ENCODE assay signal across 16 cellular contexts in genomic region chr1:157089789-157090188, GRCh38. TPM values are rescaled to one million over a fixed set of nuclear protein-coding genes. Genes with fewer than 3 reads are reported as not detected.
A peak's percentile ranks its signal among the peaks of the same experiment; 100 is the strongest.
DNase-seq lines count a peak whose midpoint lies in the region; ATAC-seq, FAIRE-seq and TF ChIP-seq lines count a peak whose summit lies in the region.
"Had no signal": no experiment of that assay in that cellular context is flagged by ENCODE, and none has a peak within 500 bp of the region (broad histone marks: within the 10 kb centered on the region; RNA-seq: fewer than 3 reads in every experiment).

No MANE protein-coding gene starts in this region.

- H3K36me3 Mint-ChIP-seq in activated naive CD4-positive, alpha-beta T cell treated with anti-CD3 and anti-CD28 coated beads, Interleukin-2, amount 50 U/mL, for 72 hours = no peaks in the 10 kb centered on the region
- no peaks in the 10 kb centered on the region for H3K36me3 Mint-ChIP-seq in WTC11
- H3K36me3 Mint-ChIP-seq in memory B cell = no peaks in the 10 kb centered on the region
- H3K36me3 Mint-ChIP-seq in activated CD4-positive, alpha-beta memory T cell treated with anti-CD3 and anti-CD28 coated beads for 36 hours = no peaks in the 10 kb centered on the region
- H3K36me3 Mint-ChIP-seq: activated naive CD4-positive, alpha-beta T cell treated with anti-CD3 and anti-CD28 coated beads, Interleukin-2, amount 10 ng/mL, durations not matched to agents 7 days and 5 days; naive thymus-derived CD4-positive, alpha-beta T cell had no signal

- no peaks in the 10 kb centered on the region for H3K9me3 ChIP-seq in spleen

- CTCF ChIA-PET in WTC11 (lab: Charles Lee) = interaction anchor here (0.5 to 7.7 kb wide), 60 partner anchors 9 to 416 kb away, joined by 3 to 304 read pairs (median 6); partner anchors contain the start of genes ETV3 and ETV3L
- CTCF ChIA-PET in activated CD4-positive, alpha-beta memory T cell treated with anti-CD3 and anti-CD28 coated beads for 36 hours (lab: Charles Lee) = interaction anchor here (0.6 to 12.4 kb wide), 39 partner anchors 9 to 416 kb away, joined by 3 to 643 read pairs (median 6); partner anchors contain the start of genes ETV3 and ETV3L

- POLR2A ChIA-PET in WTC11 (lab: Charles Lee) = interaction anchor here (0.6 to 0.7 kb wide), 2 partner anchors 24 to 66 kb away, joined by 3 to 4 read pairs; no protein-coding TSS in a partner anchor
- POLR2A ChIA-PET in activated CD4-positive, alpha-beta memory T cell treated with anti-CD3 and anti-CD28 coated beads for 36 hours (lab: Charles Lee) = interaction anchor here (1.8 kb wide), 1 partner anchor 66 kb away, joined by 17 read pairs; no protein-coding TSS in a partner anchor

- H3K9me3 Mint-ChIP-seq in activated naive CD4-positive, alpha-beta T cell treated with anti-CD3 and anti-CD28 coated beads, Interleukin-2, amount 50 U/mL, for 72 hours = no peaks in the 10 kb centered on the region
- H3K9me3 Mint-ChIP-seq in WTC11 (no peaks in the 10 kb centered on the region), memory B cell (no peaks in the 10 kb centered on the region)
- H3K9me3 Mint-ChIP-seq in activated CD4-positive, alpha-beta memory T cell treated with anti-CD3 and anti-CD28 coated beads for 36 hours = no peaks in the 10 kb centered on the region
- H3K9me3 Mint-ChIP-seq: activated naive CD4-positive, alpha-beta T cell treated with anti-CD3 and anti-CD28 coated beads, Interleukin-2, amount 10 ng/mL, durations not matched to agents 7 days and 5 days; naive thymus-derived CD4-positive, alpha-beta T cell had no signal

- no peak for DNase-seq in activated naive CD4-positive, alpha-beta T cell treated with anti-CD3 and anti-CD28 coated beads, Interleukin-2, amount 50 U/mL, for 72 hours (ENCODE audit: low spot score in 2 of 2)
- DNase-seq in activated naive CD4-positive, alpha-beta T cell (lab: John Stamatoyannopoulos, UW) = no peak
- DNase-seq in WTC11 (ENCODE audit: low spot score) (no peak), memory B cell (ENCODE audit: low spot score in 2 of 2) (no peak), spleen (peak; percentile 64), germinal center (ENCODE audit: low spot score) (no peak), frontal cortex (ENCODE audit: low spot score in 2 of 2) (no peak)
- no peak for DNase-seq in activated CD4-positive, alpha-beta memory T cell treated with anti-CD3 and anti-CD28 coated beads for 36 hours
- DNase-seq: NCI-H524 treated with DMSO at 0.1 percent for 48 hours had no signal

- FAIRE-seq in frontal cortex (lab: Jason Lieb, UNC) = no peak

- peaks cover 0 to 10% (median 4%) of the 10 kb centered on the region in 6 donors for H3K4me1 ChIP-seq in spleen

- H3K4me3 Mint-ChIP-seq in WTC11 (no peak overlapping the region), memory B cell (no peak overlapping the region)
- H3K4me3 Mint-ChIP-seq in activated CD4-positive, alpha-beta memory T cell treated with anti-CD3 and anti-CD28 coated beads for 36 hours = no peak overlapping the region
- H3K4me3 Mint-ChIP-seq: activated naive CD4-positive, alpha-beta T cell treated with anti-CD3 and anti-CD28 coated beads, Interleukin-2, amount 10 ng/mL, durations not matched to agents 7 days and 5 days; naive thymus-derived CD4-positive, alpha-beta T cell had no signal

- H3K4me3 ChIP-seq in spleen = no peak overlapping the region
- H3K4me3 ChIP-seq: coronary artery had no signal

- no peaks in the 10 kb centered on the region for H3K36me3 ChIP-seq in spleen

- peaks cover 0 to 15% (median 0%) of the 10 kb centered on the region in 7 donors for H3K27me3 ChIP-seq in spleen (replicated peaks in 1 of 7)

- peaks cover 23% of the 10 kb centered on the region for H3K4me1 Mint-ChIP-seq in WTC11
- H3K4me1 Mint-ChIP-seq in memory B cell = no peaks in the 10 kb centered on the region
- peaks cover 5% of the 10 kb centered on the region for H3K4me1 Mint-ChIP-seq in activated CD4-positive, alpha-beta memory T cell treated with anti-CD3 and anti-CD28 coated beads for 36 hours (ENCODE audit: low read depth)
- H3K4me1 Mint-ChIP-seq: activated naive CD4-positive, alpha-beta T cell treated with anti-CD3 and anti-CD28 coated beads, Interleukin-2, amount 10 ng/mL, durations not matched to agents 7 days and 5 days had no signal

- intact Hi-C loops in spleen (cut with DNase I; ENCODE audit: low total_unique reads) = loop anchor here (1.0 kb wide), 1 partner anchor 67 kb away; no protein-coding TSS in a partner anchor
- intact Hi-C loops in activated CD4-positive, alpha-beta memory T cell treated with anti-CD3 and anti-CD28 coated beads for 36 hours (cut with micrococcal nuclease) = loop anchor here (1.0 to 5.0 kb wide), 2 partner anchors 67 to 398 kb away; no protein-coding TSS in a partner anchor

- no peak for TF ChIP-seq CTCF in WTC11 (IDR thresholded peaks at IDR 0.05)
- no peak for TF ChIP-seq CTCF in spleen (IDR thresholded peaks at IDR 0.05 in 8 of 11, conservative IDR thresholded peaks at IDR 0.05 in 3 of 11)

- no peaks in the 10 kb centered on the region; the same call in 1 of the 2 replicates for H3K27me3 Mint-ChIP-seq in WTC11 (ENCODE audit: low read depth)
- H3K27me3 Mint-ChIP-seq in memory B cell = peaks cover 3% of the 10 kb centered on the region
- H3K27me3 Mint-ChIP-seq in activated CD4-positive, alpha-beta memory T cell treated with anti-CD3 and anti-CD28 coated beads for 36 hours = peaks cover 3% of the 10 kb centered on the region

- WGBS in spleen, 5 donors = 84 to 95% (median 89%) methylated on average over 7 to 9 of the region's 9 CpGs

- peak; percentile 20 to 46 for ATAC-seq in activated naive CD4-positive, alpha-beta T cell treated with anti-CD3 and anti-CD28 coated beads, Interleukin-2, amount 50 U/mL, for 72 hours
- ATAC-seq in WTC11 (peak; percentile 9), memory B cell (ENCODE audit: low read depth) (peak; percentile 12)

- no peak overlapping the region for H3K27ac Mint-ChIP-seq in activated naive CD4-positive, alpha-beta T cell treated with anti-CD3 and anti-CD28 coated beads, Interleukin-2, amount 50 U/mL, for 72 hours
- no peak overlapping the region for H3K27ac Mint-ChIP-seq in WTC11
- no peak overlapping the region for H3K27ac Mint-ChIP-seq in memory B cell
- no peak overlapping the region for H3K27ac Mint-ChIP-seq in activated CD4-positive, alpha-beta memory T cell treated with anti-CD3 and anti-CD28 coated beads for 36 hours
- H3K27ac Mint-ChIP-seq: activated naive CD4-positive, alpha-beta T cell treated with anti-CD3 and anti-CD28 coated beads, Interleukin-2, amount 10 ng/mL, durations not matched to agents 7 days and 5 days; naive thymus-derived CD4-positive, alpha-beta T cell had no signal

- TF ChIP-seq POLR2A in spleen (IDR thresholded peaks at IDR 0.05) = no peak

- no peak overlapping the region for H3K27ac ChIP-seq in spleen
- H3K27ac ChIP-seq: C4-2B, coronary artery had no signal

TF ChIP-seq in WTC11, 78 proteins besides CTCF, POLR2A, EP300 and RAD21:
- TF ChIP-seq CREM (CRISPR knock-in tag; IDR thresholded peaks at IDR 0.05) = 0 out of 2 replicates have a peak, but pooled peaks have one; percentile 3
- no peak for TF ChIP-seq ATF2 (CRISPR knock-in tag; IDR thresholded peaks at IDR 0.05; ENCODE audit: borderline replicate concordance, low read depth)
TF ChIP-seq in WTC11: peak in this region for 1.

RNA-seq across cellular contexts. Expression of gene ETV3L, which starts 9.8 kb away (rescaled TPM):
- total RNA-seq in activated naive CD4-positive, alpha-beta T cell treated with anti-CD3 and anti-CD28 coated beads, Interleukin-2, amount 50 U/mL, for 72 hours = not detected
- total RNA-seq in WTC11 (2021) (0.13 to 0.30 TPM (median 0.25 TPM) in 3 replicates), spleen (not detected), frontal cortex (under 0.01 TPM)
- not detected for polyA plus RNA-seq in spleen
- not detected for total RNA-seq in activated CD4-positive, alpha-beta memory T cell treated with anti-CD3 and anti-CD28 coated beads for 36 hours
- total RNA-seq: Daoy; liver; naive thymus-derived CD4-positive, alpha-beta T cell; OCI-LY7 had no signal
- polyA plus RNA-seq: liver; naive thymus-derived CD4-positive, alpha-beta T cell had no signal

RNA-seq across cellular contexts. Expression of gene ARHGEF11, which starts 44.2 kb away (rescaled TPM):
- total RNA-seq in activated naive CD4-positive, alpha-beta T cell treated with anti-CD3 and anti-CD28 coated beads, Interleukin-2, amount 50 U/mL, for 72 hours = 1 to 10 TPM; 3.5 to 5.8 TPM
- total RNA-seq in WTC11 (2021) = 31.8 to 38.1 TPM (median 32.8 TPM) in 3 replicates
- total RNA-seq in spleen = 10 to 100 TPM; 28.4 to 65.3 (median 45.5) TPM
- polyA plus RNA-seq in spleen = 10 to 100 TPM in 1 of 3 donors, 1 to 10 TPM in 2; 3.4 to 10.2 (median 3.4) TPM
- total RNA-seq in activated CD4-positive, alpha-beta memory T cell treated with anti-CD3 and anti-CD28 coated beads for 36 hours = 1 to 10 TPM; 1.3 to 1.8 TPM
- total RNA-seq in frontal cortex = 41.6 TPM

RNA-seq across cellular contexts. Expression of gene ETV3, which starts 48.4 kb away (rescaled TPM):
- total RNA-seq in activated naive CD4-positive, alpha-beta T cell treated with anti-CD3 and anti-CD28 coated beads, Interleukin-2, amount 50 U/mL, for 72 hours = 10 to 100 TPM; 27.0 to 49.3 TPM
- total RNA-seq in WTC11 (2021) = 21.3 to 26.0 TPM (median 22.1 TPM) in 3 replicates
- total RNA-seq in spleen = 10 to 100 TPM; 19.3 to 35.9 (median 27.0) TPM
- polyA plus RNA-seq in spleen = 1 to 10 TPM; 4.2 to 5.5 (median 5.0) TPM
- total RNA-seq in activated CD4-positive, alpha-beta memory T cell treated with anti-CD3 and anti-CD28 coated beads for 36 hours = 10 to 100 TPM; 30.9 to 32.4 TPM
- 14.3 TPM for total RNA-seq in frontal cortex
